1 cellular context compared by ENCODE assay signal in genomic region chr19:48943081-48943480, GRCh38.
TF ChIP-seq lines count a peak whose summit lies in the region.

No MANE protein-coding gene starts in this region.

TF ChIP-seq in K562, 482 proteins besides CTCF, POLR2A, EP300 and RAD21 (continues in another document):
- TF ChIP-seq GABPB1 (CRISPR knock-in tag; IDR thresholded peaks at IDR 0.05) (0 out of 2 replicates have a peak, but pooled peaks have one; percentile 14), TAF9B (IDR thresholded peaks at IDR 0.05; ENCODE audit: partially characterized antibody) (no peak), EGR1 (conservative IDR thresholded peaks at IDR 0.05) (0 out of 2 replicates have a peak, but pooled peaks have one; percentile 15), MEIS2 (IDR thresholded peaks at IDR 0.05; ENCODE audit: partially characterized antibody) (peak; percentile 27), ZNF512 (tag; IDR thresholded peaks at IDR 0.05) (no peak), NR2C2 (CRISPR knock-in tag; IDR thresholded peaks at IDR 0.05) (no peak), NR2C2 (tag; IDR thresholded peaks at IDR 0.05) (peak; percentile 67), HDAC1 (IDR thresholded peaks at IDR 0.05) (no peak), RBM22 (IDR thresholded peaks at IDR 0.05; ENCODE audit: low read depth, low read length, poor library complexity, severe bottlenecking) (no peak), CEBPB (tag; IDR thresholded peaks at IDR 0.05) (no peak), BACH1 (tag; IDR thresholded peaks at IDR 0.05) (no peak), PRPF4 (IDR thresholded peaks at IDR 0.05; ENCODE audit: insufficient read depth, low read depth, low read length, poor library complexity, severe bottlenecking) (no peak), SIN3B (IDR thresholded peaks at IDR 0.05; ENCODE audit: low read depth) (no peak), ZNF143 (CRISPR knock-in tag; IDR thresholded peaks at IDR 0.05) (no peak), GABPB2 (CRISPR knock-in tag; conservative IDR thresholded peaks at IDR 0.05) (no peak), CTBP1 (IDR thresholded peaks at IDR 0.05; ENCODE audit: borderline replicate concordance) (0 out of 2 replicates have a peak, but pooled peaks have one; percentile 24), ZKSCAN8 (CRISPR knock-in tag; IDR thresholded peaks at IDR 0.05) (no peak), MCM3 (IDR thresholded peaks at IDR 0.05) (no peak), PBX2 (CRISPR knock-in tag; IDR thresholded peaks at IDR 0.05; ENCODE audit: low read depth) (no peak), PBX2 (tag; conservative IDR thresholded peaks at IDR 0.05; ENCODE audit: low read depth) (0 out of 2 replicates have a peak, but pooled peaks have one; percentile 15), TEAD1 (CRISPR knock-in tag; IDR thresholded peaks at IDR 0.05) (no peak), ATF7 (IDR thresholded peaks at IDR 0.05) (no peak), ZNF133 (CRISPR knock-in tag; IDR thresholded peaks at IDR 0.05) (no peak), FOXO4 (CRISPR knock-in tag; IDR thresholded peaks at IDR 0.05) (no peak), CBFA2T3 (IDR thresholded peaks at IDR 0.05) (peak; percentile 32), ZBTB8A (IDR thresholded peaks at IDR 0.05; ENCODE audit: partially characterized antibody) (no peak), ZNF311 (CRISPR knock-in tag; IDR thresholded peaks at IDR 0.05) (no peak), MCM2 (IDR thresholded peaks at IDR 0.05; ENCODE audit: low read depth) (no peak), KLF16 (IDR thresholded peaks at IDR 0.05) (peak; percentile 45; the same call in 1 of the 2 replicates), ZBTB40 (IDR thresholded peaks at IDR 0.05) (0 out of 2 replicates have a peak, but pooled peaks have one; percentile 39), ZBTB40 (CRISPR knock-in tag; IDR thresholded peaks at IDR 0.05) (no peak), L3MBTL2 (IDR thresholded peaks at IDR 0.05) (no peak), HMG20A (CRISPR knock-in tag; conservative IDR thresholded peaks at IDR 0.05) (no peak), RBFOX2 (IDR thresholded peaks at IDR 0.05; ENCODE audit: low read depth, low read length) (no peak), ZNF408 (CRISPR knock-in tag; IDR thresholded peaks at IDR 0.05; ENCODE audit: low read depth) (no peak), ZNF124 (CRISPR knock-in tag; IDR thresholded peaks at IDR 0.05) (no peak), GABPA (tag; conservative IDR thresholded peaks at IDR 0.05; ENCODE audit: low read depth) (peak; percentile 64), MAZ (CRISPR knock-in tag; conservative IDR thresholded peaks at IDR 0.05 in 1 of 2, IDR thresholded peaks at IDR 0.05 in 1 of 2) (no peak), SMAD4 (CRISPR knock-in tag; conservative IDR thresholded peaks at IDR 0.05) (no peak), STAT6 (CRISPR knock-in tag; IDR thresholded peaks at IDR 0.05) (no peak), ETV1 (tag; conservative IDR thresholded peaks at IDR 0.05; ENCODE audit: low read depth) (peak; percentile 65)
- TF ChIP-seq, protein P1, sequence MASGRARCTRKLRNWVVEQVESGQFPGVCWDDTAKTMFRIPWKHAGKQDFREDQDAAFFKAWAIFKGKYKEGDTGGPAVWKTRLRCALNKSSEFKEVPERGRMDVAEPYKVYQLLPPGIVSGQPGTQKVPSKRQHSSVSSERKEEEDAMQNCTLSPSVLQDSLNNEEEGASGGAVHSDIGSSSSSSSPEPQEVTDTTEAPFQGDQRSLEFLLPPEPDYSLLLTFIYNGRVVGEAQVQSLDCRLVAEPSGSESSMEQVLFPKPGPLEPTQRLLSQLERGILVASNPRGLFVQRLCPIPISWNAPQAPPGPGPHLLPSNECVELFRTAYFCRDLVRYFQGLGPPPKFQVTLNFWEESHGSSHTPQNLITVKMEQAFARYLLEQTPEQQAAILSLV (tag; IDR thresholded peaks at IDR 0.05), result no peak
- TF ChIP-seq, protein P2, sequence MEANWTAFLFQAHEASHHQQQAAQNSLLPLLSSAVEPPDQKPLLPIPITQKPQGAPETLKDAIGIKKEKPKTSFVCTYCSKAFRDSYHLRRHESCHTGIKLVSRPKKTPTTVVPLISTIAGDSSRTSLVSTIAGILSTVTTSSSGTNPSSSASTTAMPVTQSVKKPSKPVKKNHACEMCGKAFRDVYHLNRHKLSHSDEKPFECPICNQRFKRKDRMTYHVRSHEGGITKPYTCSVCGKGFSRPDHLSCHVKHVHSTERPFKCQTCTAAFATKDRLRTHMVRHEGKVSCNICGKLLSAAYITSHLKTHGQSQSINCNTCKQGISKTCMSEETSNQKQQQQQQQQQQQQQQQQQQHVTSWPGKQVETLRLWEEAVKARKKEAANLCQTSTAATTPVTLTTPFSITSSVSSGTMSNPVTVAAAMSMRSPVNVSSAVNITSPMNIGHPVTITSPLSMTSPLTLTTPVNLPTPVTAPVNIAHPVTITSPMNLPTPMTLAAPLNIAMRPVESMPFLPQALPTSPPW (CRISPR knock-in tag; IDR thresholded peaks at IDR 0.05), result peak; percentile 24; the same call in 1 of the 2 replicates
- TF ChIP-seq, protein P3, sequence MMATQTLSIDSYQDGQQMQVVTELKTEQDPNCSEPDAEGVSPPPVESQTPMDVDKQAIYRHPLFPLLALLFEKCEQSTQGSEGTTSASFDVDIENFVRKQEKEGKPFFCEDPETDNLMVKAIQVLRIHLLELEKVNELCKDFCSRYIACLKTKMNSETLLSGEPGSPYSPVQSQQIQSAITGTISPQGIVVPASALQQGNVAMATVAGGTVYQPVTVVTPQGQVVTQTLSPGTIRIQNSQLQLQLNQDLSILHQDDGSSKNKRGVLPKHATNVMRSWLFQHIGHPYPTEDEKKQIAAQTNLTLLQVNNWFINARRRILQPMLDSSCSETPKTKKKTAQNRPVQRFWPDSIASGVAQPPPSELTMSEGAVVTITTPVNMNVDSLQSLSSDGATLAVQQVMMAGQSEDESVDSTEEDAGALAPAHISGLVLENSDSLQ (IDR thresholded peaks at IDR 0.05), result peak; percentile 81
